ENCODE assay signal across 19 cellular contexts in the genomic region with DNA sequence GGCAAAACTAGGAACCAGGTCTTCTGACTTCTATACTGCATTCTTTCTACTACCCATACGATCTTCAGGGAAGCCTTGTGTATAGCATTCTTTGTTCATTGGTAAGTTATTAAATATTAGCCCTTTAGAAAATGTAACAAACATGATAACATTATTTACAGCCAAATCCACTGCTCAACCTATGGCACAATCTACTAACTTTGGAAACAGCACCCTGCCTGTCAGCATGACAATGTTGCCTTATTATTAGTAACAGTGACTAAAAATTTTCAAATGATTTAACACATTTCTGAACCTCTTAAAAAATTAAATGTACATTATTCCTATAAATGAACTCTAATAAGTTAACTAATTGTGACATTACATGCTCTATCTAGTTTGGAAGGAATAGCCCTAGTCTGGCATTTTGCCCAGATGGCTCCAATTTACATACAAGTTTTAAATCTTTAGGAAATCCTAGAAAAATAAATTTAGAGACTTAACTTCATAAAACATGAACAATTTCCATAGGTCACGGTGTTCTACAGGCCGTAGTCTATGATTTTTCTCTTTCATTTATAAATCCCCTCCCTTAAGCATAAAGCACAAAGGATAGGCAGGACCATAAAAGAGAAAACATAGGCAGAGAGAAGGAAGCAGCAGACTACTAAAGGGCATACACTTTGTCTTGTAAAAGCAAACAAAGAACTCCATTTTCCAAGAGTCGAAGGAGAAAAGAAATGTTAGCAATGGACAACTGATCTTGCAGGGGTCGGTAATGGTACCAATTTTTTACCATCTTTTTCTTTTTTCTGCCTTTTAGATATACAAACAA. TPM values are rescaled to one million over a fixed set of nuclear protein-coding genes. Genes with fewer than 3 reads are reported as not detected.
DNase-seq lines count a peak whose midpoint lies in the region; TF ChIP-seq lines count a peak whose summit lies in the region.
"Had no signal": no experiment of that assay in that cellular context is flagged by ENCODE, and none has a peak within 500 bp of the region (broad histone marks: within the 10 kb centered on the region; RNA-seq: fewer than 3 reads in every experiment).

No MANE protein-coding gene starts in this region.

- TF ChIP-seq CTCF in fibroblast of pulmonary artery (IDR thresholded peaks at IDR 0.05; ENCODE audit: low read length, missing control alignments) (no peak), neural crest cell (conservative IDR thresholded peaks at IDR 0.05) (no peak), MM.1S (IDR thresholded peaks at IDR 0.05; ENCODE audit: low read length) (no peak)

- peak overlapping the region; percentile 28 for H3K4me3 Mint-ChIP-seq in neural crest cell
- no peak overlapping the region for H3K4me3 Mint-ChIP-seq in activated CD4-positive, alpha-beta memory T cell treated with anti-CD3 and anti-CD28 coated beads, Interleukin-2, amount 10 ng/mL, durations not matched to agents 7 days and 5 days
- H3K4me3 Mint-ChIP-seq: activated naive CD8-positive, alpha-beta T cell; activated T-helper 17 cell treated with anti-CD3 and anti-CD28 coated beads, Interleukin-2, amount 50 U/mL, for 72 hours had no signal

- H3K27ac ChIP-seq in HUES64 (ENCODE audit: low read depth, low read length) (0 out of 2 replicates have a peak overlapping the region, but pooled peaks have one; percentile 50), MM.1S (ENCODE audit: low read length) (no peak overlapping the region)
- H3K27ac ChIP-seq: brain microvascular endothelial cell, neutrophil had no signal

- no peaks in the 10 kb centered on the region for H3K27me3 Mint-ChIP-seq in neural crest cell (ENCODE audit: low read depth)
- no peaks in the 10 kb centered on the region for H3K27me3 Mint-ChIP-seq in activated CD4-positive, alpha-beta memory T cell treated with anti-CD3 and anti-CD28 coated beads, Interleukin-2, amount 10 ng/mL, durations not matched to agents 7 days and 5 days
- H3K27me3 Mint-ChIP-seq: activated naive CD8-positive, alpha-beta T cell; activated T-helper 17 cell treated with anti-CD3 and anti-CD28 coated beads, Interleukin-2, amount 50 U/mL, for 72 hours had no signal

- POLR2A ChIA-PET in activated CD4-positive, alpha-beta memory T cell treated with anti-CD3 and anti-CD28 coated beads, Interleukin-2, amount 10 ng/mL, durations not matched to agents 7 days and 5 days (lab: Charles Lee), result no interaction called here

- H3K36me3 ChIP-seq in HUES64 (ENCODE audit: insufficient read depth, low read length) (peaks cover 4% of the 10 kb centered on the region; the same call in 1 of the 2 replicates), MM.1S (replicated peaks; ENCODE audit: insufficient read depth, low read length) (no peaks in the 10 kb centered on the region)
- H3K36me3 ChIP-seq: brain microvascular endothelial cell, MG63, neutrophil had no signal

- 85% methylated on average over 4 of the region's 5 CpGs for WGBS in HUES64

- H3K9me3 ChIP-seq in HUES64 (ENCODE audit: insufficient read depth, low read depth, low read length) (no peaks in the 10 kb centered on the region), MM.1S (replicated peaks; ENCODE audit: insufficient read depth, low read length) (no peaks in the 10 kb centered on the region)
- H3K9me3 ChIP-seq: MG63, neutrophil had no signal

- H3K9me3 Mint-ChIP-seq in neural crest cell, result no peaks in the 10 kb centered on the region
- H3K9me3 Mint-ChIP-seq in activated CD4-positive, alpha-beta memory T cell treated with anti-CD3 and anti-CD28 coated beads, Interleukin-2, amount 10 ng/mL, durations not matched to agents 7 days and 5 days, result no peaks in the 10 kb centered on the region
- H3K9me3 Mint-ChIP-seq: activated T-helper 17 cell treated with anti-CD3 and anti-CD28 coated beads, Interleukin-2, amount 50 U/mL, for 72 hours had no signal

- H3F3A ChIP-seq in MM.1S (ENCODE audit: insufficient read depth, low read length), result no peaks in the 10 kb centered on the region

- no peaks in the 10 kb centered on the region; the same call in 1 of the 2 replicates for H3K79me2 ChIP-seq in MM.1S (ENCODE audit: low read length)

- H2AFZ ChIP-seq in MM.1S (ENCODE audit: low read length), result no peak overlapping the region

- no peaks in the 10 kb centered on the region for H3K36me3 Mint-ChIP-seq in neural crest cell (ENCODE audit: low read depth)
- H3K36me3 Mint-ChIP-seq in activated CD4-positive, alpha-beta memory T cell treated with anti-CD3 and anti-CD28 coated beads, Interleukin-2, amount 10 ng/mL, durations not matched to agents 7 days and 5 days (ENCODE audit: low read depth), result peaks cover 3% of the 10 kb centered on the region

- peaks cover 38% of the 10 kb centered on the region for H3K4me1 Mint-ChIP-seq in neural crest cell
- H3K4me1 Mint-ChIP-seq in activated CD4-positive, alpha-beta memory T cell treated with anti-CD3 and anti-CD28 coated beads, Interleukin-2, amount 10 ng/mL, durations not matched to agents 7 days and 5 days, result peaks cover 1% of the 10 kb centered on the region

- H3K27ac Mint-ChIP-seq in neural crest cell (ENCODE audit: unreplicated experiment), result peak overlapping the region; percentile 65
- H3K27ac Mint-ChIP-seq in activated CD4-positive, alpha-beta memory T cell treated with anti-CD3 and anti-CD28 coated beads, Interleukin-2, amount 10 ng/mL, durations not matched to agents 7 days and 5 days, result no peak overlapping the region
- H3K27ac Mint-ChIP-seq: activated naive CD8-positive, alpha-beta T cell; activated T-helper 17 cell treated with anti-CD3 and anti-CD28 coated beads, Interleukin-2, amount 50 U/mL, for 72 hours had no signal

- CTCF ChIA-PET in activated CD4-positive, alpha-beta memory T cell treated with anti-CD3 and anti-CD28 coated beads, Interleukin-2, amount 10 ng/mL, durations not matched to agents 7 days and 5 days (lab: Charles Lee), result interaction anchor here (0.8 kb wide), 1 partner anchor 9 kb away, joined by 3 read pairs; no protein-coding TSS in a partner anchor

- H3K9me2 ChIP-seq in MM.1S (replicated peaks; ENCODE audit: insufficient read depth, low read length), result no peaks in the 10 kb centered on the region

- H4K20me1 ChIP-seq in MM.1S (ENCODE audit: insufficient read depth, low read length), result no peaks in the 10 kb centered on the region

- no peak overlapping the region for H3K9ac ChIP-seq in HUES64 (ENCODE audit: low read depth, low read length)
- H3K9ac ChIP-seq in MM.1S (ENCODE audit: low read length), result no peak overlapping the region

- no peaks in the 10 kb centered on the region for H3K27me3 ChIP-seq in HUES64 (ENCODE audit: insufficient read depth, low read length)
- H3K27me3 ChIP-seq in MM.1S (replicated peaks; ENCODE audit: insufficient read depth, low read length), result no peaks in the 10 kb centered on the region
- H3K27me3 ChIP-seq: brain microvascular endothelial cell, MG63 had no signal

- H3K4me2 ChIP-seq in MM.1S (ENCODE audit: low read depth, low read length), result no peak overlapping the region

- H3K4me1 ChIP-seq in HUES64 (ENCODE audit: insufficient read depth, low read length) (peaks cover 8% of the 10 kb centered on the region), MM.1S (ENCODE audit: low read length) (no peaks in the 10 kb centered on the region)

- H3K4me3 ChIP-seq in HUES64 (ENCODE audit: low read length) (no peak overlapping the region), fibroblast of pulmonary artery (replicated peaks; ENCODE audit: low read depth, low read length) (no peak overlapping the region), MM.1S (ENCODE audit: low read length) (no peak overlapping the region)
- H3K4me3 ChIP-seq: MG63 had no signal

- DNase-seq in astrocyte of the hippocampus (ENCODE audit: low read depth, low spot score) (peak; percentile 21), fibroblast of pulmonary artery (ENCODE audit: low read depth) (peak; percentile 44), neural crest cell (ENCODE audit: low read depth, low spot score) (no peak), MM.1S (no peak), COLO668 (lab: John Stamatoyannopoulos, UW; ENCODE audit: unreplicated experiment) (no peak), SW 1271 (lab: John Stamatoyannopoulos, UW) (no peak)
- no peak for DNase-seq in activated CD4-positive, alpha-beta memory T cell treated with anti-CD3 and anti-CD28 coated beads, Interleukin-2, amount 10 ng/mL, durations not matched to agents 7 days and 5 days
- DNase-seq: activated CD4-positive, alpha-beta T cell treated with anti-CD3 and anti-CD28 coated beads for 48 hours; brain microvascular endothelial cell; glutamatergic neuron; MG63; NCI-H1694 treated with DMSO at 0.1 percent for 48 hours; stimulated activated CD8-positive, alpha-beta memory T cell treated with anti-CD3 and anti-CD28 coated beads, Interleukin-4, amount 100 ng/mL, for 48 hours; T-helper 1 cell had no signal

RNA-seq across cellular contexts. Expression of gene YES1, which starts 33.6 kb away (rescaled TPM):
- 46.5 TPM for polyA plus RNA-seq in HUES64 (2013, experiment 1 of 2)
- 59.5 TPM for polyA plus RNA-seq in HUES64 (2013, experiment 2 of 2)
- total RNA-seq in neural crest cell, result 54.7 and 58.7 TPM in 2 replicates
- total RNA-seq in activated CD4-positive, alpha-beta memory T cell treated with anti-CD3 and anti-CD28 coated beads, Interleukin-2, amount 10 ng/mL, durations not matched to agents 7 days and 5 days, result 10 to 100 TPM; 11.2 to 12.0 TPM
- total RNA-seq: OCI-LY7 had no signal

Comparison
In these comparisons a context has a peak if more than half of its experiments do, and no peak if none do; other contexts are left out.
1. DNase-seq: peak in astrocyte of the hippocampus (single experiment) and fibroblast of pulmonary artery (single experiment); none in neural crest cell (single experiment), activated CD4-positive, alpha-beta memory T cell treated with anti-CD3 and anti-CD28 coated beads, Interleukin-2, amount 10 ng/mL, durations not matched to agents 7 days and 5 days (single experiment), MM.1S (single experiment), COLO668 (single experiment) and SW 1271 (0 of 2).